Comparison of ENCODE assay signal across 23 cellular contexts in the genomic region with DNA sequence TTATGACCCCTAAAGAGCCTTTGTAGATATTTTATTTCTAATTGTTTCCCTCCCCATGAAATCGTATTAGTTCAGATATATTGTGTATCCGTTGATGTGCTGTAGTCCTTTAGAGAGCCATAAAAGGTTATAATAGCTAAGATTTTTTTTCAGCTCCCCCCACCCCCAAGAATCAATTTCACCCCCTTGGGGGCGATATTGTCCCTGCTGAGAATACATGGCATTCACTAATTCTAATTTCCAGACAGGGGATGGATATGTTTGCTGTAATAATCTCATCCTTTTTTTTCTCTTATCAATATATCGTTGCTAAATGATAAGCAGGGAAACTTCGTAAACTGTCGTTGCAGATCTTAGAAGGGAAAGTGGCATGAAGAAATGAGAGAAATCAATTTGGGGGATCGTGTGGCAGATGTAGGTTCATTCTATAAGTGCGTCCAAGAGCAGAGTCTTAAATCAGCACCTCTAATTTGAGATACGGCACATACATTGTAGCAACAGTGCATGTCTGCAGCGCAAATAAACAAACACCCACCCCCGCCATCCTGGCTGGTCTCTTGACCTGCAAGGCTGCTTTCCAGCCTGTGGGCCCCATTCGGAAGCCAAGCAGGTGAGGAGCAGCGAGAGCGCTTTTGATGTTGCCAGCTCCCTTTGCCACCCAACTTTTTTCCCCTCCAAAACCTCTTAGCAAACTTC.
DNase-seq lines count a peak whose midpoint lies in the region; ATAC-seq and TF ChIP-seq lines count a peak whose summit lies in the region.
"Had no signal": no experiment of that assay in that cellular context is flagged by ENCODE, and none has a peak within 500 bp of the region (broad histone marks: within the 10 kb centered on the region; RNA-seq: fewer than 3 reads in every experiment).

No MANE protein-coding gene starts in this region.

- H4K91ac ChIP-seq in H9 (ENCODE audit: insufficient read length, low read depth, low read length) = no peak overlapping the region

- no peak overlapping the region for H2BK20ac ChIP-seq in H9 (ENCODE audit: low read depth, low read length, poor library complexity, severe bottlenecking)

- no peak overlapping the region for H3K56ac ChIP-seq in H9 (ENCODE audit: insufficient read length, low read depth, low read length)

- no peaks in the 10 kb centered on the region for H3K9me2 ChIP-seq in hepatocyte (replicated peaks; ENCODE audit: insufficient read depth)

- peak overlapping the region; percentile 16 for H3K4me2 ChIP-seq in H9 (ENCODE audit: insufficient read depth, insufficient read length, low read length)
- peak overlapping the region; percentile 71 for H3K4me2 ChIP-seq in hepatocyte

- H3K9me3 ChIP-seq in H9 (ENCODE audit: control insufficient read depth, low read depth, low read length) (no peaks in the 10 kb centered on the region), hepatocyte (ENCODE audit: low read depth) (no peaks in the 10 kb centered on the region)
- H3K9me3 ChIP-seq: left ventricle myocardium inferior, thoracic aorta had no signal

- POLR2A ChIA-PET in WTC11 (lab: Charles Lee) = no interaction called here

- H2BK12ac ChIP-seq in H9 (ENCODE audit: insufficient read length, low read depth, low read length) = no peak overlapping the region

- H3K4me1 ChIP-seq in H9 (ENCODE audit: insufficient read depth, low read length) = peaks cover 13% of the 10 kb centered on the region
- peaks cover 5% of the 10 kb centered on the region for H3K4me1 ChIP-seq in hepatocyte (ENCODE audit: insufficient read depth)
- H3K4me1 ChIP-seq: left ventricle myocardium inferior had no signal

- no peaks in the 10 kb centered on the region for H3K23me2 ChIP-seq in H9 (ENCODE audit: insufficient read length, low read depth, low read length, poor library complexity, severe bottlenecking)

- no peak overlapping the region for H2AFZ ChIP-seq in H9 (ENCODE audit: low read length)
- peak overlapping the region; percentile 49 for H2AFZ ChIP-seq in hepatocyte

- no peaks in the 10 kb centered on the region for H3K36me3 ChIP-seq in hepatocyte (replicated peaks; ENCODE audit: insufficient read depth, low read depth)
- H3K36me3 ChIP-seq: left ventricle myocardium inferior, thoracic aorta had no signal

- H3K27me3 ChIP-seq in H9 (ENCODE audit: insufficient read depth, low read length) (no peaks in the 10 kb centered on the region), hepatocyte (no peaks in the 10 kb centered on the region)

- H3K14ac ChIP-seq in H9 (ENCODE audit: insufficient read depth, low read length) = no peak overlapping the region

- H3K27me3 Mint-ChIP-seq in H9 (ENCODE audit: low read depth) (peaks cover 5% of the 10 kb centered on the region), WTC11 (ENCODE audit: low read depth) (no peaks in the 10 kb centered on the region), osteocyte (ENCODE audit: unreplicated experiment) (peaks cover 34% of the 10 kb centered on the region)
- H3K27me3 Mint-ChIP-seq: CD4-positive, alpha-beta memory T cell had no signal

- H4K20me1 ChIP-seq in H9 (ENCODE audit: control insufficient read depth, insufficient read depth, insufficient read length) (no peaks in the 10 kb centered on the region), hepatocyte (ENCODE audit: insufficient read depth, poor library complexity, severe bottlenecking) (no peaks in the 10 kb centered on the region)

- H3K4me1 Mint-ChIP-seq in H9 = peaks cover 37 to 45% of the 10 kb centered on the region in 2 experiments
- peaks cover 75% of the 10 kb centered on the region for H3K4me1 Mint-ChIP-seq in WTC11
- H3K4me1 Mint-ChIP-seq in osteocyte (ENCODE audit: unreplicated experiment) = peaks cover 3% of the 10 kb centered on the region
- H3K4me1 Mint-ChIP-seq: activated B cell treated with CpG ODN at 0.5 μM for 24 hours; activated naive CD8-positive, alpha-beta T cell treated with anti-CD3 and anti-CD28 coated beads for 36 hours; CD4-positive, alpha-beta memory T cell; stimulated activated naive B cell treated with anti-CD40 and anti-IgM and Interleukin-4, amounts not matched to agents 10 μg/mL and 1 μg/mL and 100 μg/mL, for 72 hours had no signal

- no peak overlapping the region for H2BK15ac ChIP-seq in H9 (ENCODE audit: low read depth, low read length)

- H3K9me3 Mint-ChIP-seq in H9 = no peaks in the 10 kb centered on the region
- no peaks in the 10 kb centered on the region for H3K9me3 Mint-ChIP-seq in WTC11
- H3K9me3 Mint-ChIP-seq in osteocyte (ENCODE audit: unreplicated experiment) = no peaks in the 10 kb centered on the region
- H3K9me3 Mint-ChIP-seq: activated B cell treated with CpG ODN at 0.5 μM for 24 hours; activated naive CD8-positive, alpha-beta T cell treated with anti-CD3 and anti-CD28 coated beads for 36 hours; activated T-helper 2 cell treated with anti-CD3 and anti-CD28 coated beads, Interferon-gamma antibody, Interleukin-2, Interleukin-4, amounts not matched to agents 10 μg/mL and 5 μg/mL and 100 μg/mL, durations not matched to agents 14 hours and 24 hours and 36 hours had no signal

- CTCF ChIA-PET in WTC11 (lab: Charles Lee) = interaction anchor here (0.6 to 1.9 kb wide), 12 partner anchors 8 to 1557 kb away, joined by 3 to 5 read pairs (median 3); no protein-coding TSS in a partner anchor

- H3K36me3 Mint-ChIP-seq in H9 (ENCODE audit: insufficient read depth in 1 of 3, low read depth in 3 of 3) (no peaks in the 10 kb centered on the region), WTC11 (no peaks in the 10 kb centered on the region), osteocyte (ENCODE audit: unreplicated experiment) (no peaks in the 10 kb centered on the region)
- H3K36me3 Mint-ChIP-seq: activated naive CD8-positive, alpha-beta T cell treated with anti-CD3 and anti-CD28 coated beads for 36 hours; CD4-positive, alpha-beta memory T cell; natural killer cell treated with Interleukin-12 subunit alpha and Interleukin-12 subunit beta and Interleukin-15 and Interleukin-18, amount 100 ng/mL, for 72 hours; stimulated activated naive B cell treated with anti-CD40 and anti-IgM and Interleukin-4, amounts not matched to agents 10 μg/mL and 1 μg/mL and 100 μg/mL, for 72 hours had no signal

- no peak overlapping the region for H3T11ph ChIP-seq in H9 (ENCODE audit: low read length)

- H3K27ac Mint-ChIP-seq in H9 (peak overlapping the region in 1 of 3 experiments; percentile 30; a peak in 1 of 7 replicates), WTC11 (peak overlapping the region; percentile 33), osteocyte (ENCODE audit: unreplicated experiment) (no peak overlapping the region)
- H3K27ac Mint-ChIP-seq: activated B cell treated with CpG ODN at 0.5 μM for 24 hours; activated naive CD8-positive, alpha-beta T cell treated with anti-CD3 and anti-CD28 coated beads for 36 hours; activated T-helper 2 cell treated with anti-CD3 and anti-CD28 coated beads, Interferon-gamma antibody, Interleukin-2, Interleukin-4, amounts not matched to agents 10 μg/mL and 5 μg/mL and 100 μg/mL, durations not matched to agents 14 hours and 24 hours and 36 hours; CD4-positive, alpha-beta memory T cell; natural killer cell treated with Interleukin-12 subunit alpha and Interleukin-12 subunit beta and Interleukin-15 and Interleukin-18, amount 100 ng/mL, for 72 hours; stimulated activated naive B cell treated with anti-CD40 and anti-IgM and Interleukin-4, amounts not matched to agents 10 μg/mL and 1 μg/mL and 100 μg/mL, for 72 hours had no signal

- H3K23ac ChIP-seq in H9 (ENCODE audit: insufficient read length, low read depth, low read length) = no peak overlapping the region

- H3K79me2 ChIP-seq in H9 (ENCODE audit: insufficient read depth, low read length) (no peaks in the 10 kb centered on the region), hepatocyte (no peaks in the 10 kb centered on the region)

- TF ChIP-seq CTCF in H9 (conservative IDR thresholded peaks at IDR 0.05) = peak; percentile 47; the same call in 2 of the 3 replicates
- TF ChIP-seq CTCF in WTC11 (IDR thresholded peaks at IDR 0.05) = no peak
- TF ChIP-seq CTCF in hepatocyte (IDR thresholded peaks at IDR 0.05; ENCODE audit: poor library complexity) = peak; percentile 12
- TF ChIP-seq CTCF in osteocyte (IDR thresholded peaks at IDR 0.05) = no peak

- H3K9ac ChIP-seq in H9 (ENCODE audit: extremely low read depth, insufficient read length, low read length) = no peak overlapping the region

- H2AK5ac ChIP-seq in H9 (ENCODE audit: insufficient read length, low read length) = no peak overlapping the region

- H3K4me3 Mint-ChIP-seq in H9 (peak overlapping the region; percentile 31 to 38; a peak in 3 of 5 replicates), WTC11 (peak overlapping the region; percentile 54), osteocyte (ENCODE audit: unreplicated experiment) (peak overlapping the region; percentile 45)
- H3K4me3 Mint-ChIP-seq: activated B cell treated with CpG ODN at 0.5 μM for 24 hours; activated naive CD8-positive, alpha-beta T cell treated with anti-CD3 and anti-CD28 coated beads for 36 hours; CD4-positive, alpha-beta memory T cell; natural killer cell treated with Interleukin-12 subunit alpha and Interleukin-12 subunit beta and Interleukin-15 and Interleukin-18, amount 100 ng/mL, for 72 hours; stimulated activated naive B cell treated with anti-CD40 and anti-IgM and Interleukin-4, amounts not matched to agents 10 μg/mL and 1 μg/mL and 100 μg/mL, for 72 hours had no signal

- H3K27ac ChIP-seq in H9 (ENCODE audit: insufficient read length, low read depth, low read length) (no peak overlapping the region), hepatocyte (no peak overlapping the region)
- H3K27ac ChIP-seq: left ventricle myocardium inferior, skin epidermis, thoracic aorta had no signal

- no CpG with 5 or more reads among the region's 14 CpGs for WGBS in H9 (ENCODE audit: extremely low coverage, insufficient read length, low lambda C conversion rate)
- 36% methylated on average over 14 of the region's 14 CpGs for WGBS in hepatocyte (ENCODE audit: low lambda C conversion rate, missing lambda C conversion rate)

- H3K4ac ChIP-seq in H9 (ENCODE audit: low read depth, low read length) = no peak overlapping the region

- DNase-seq in H9 (peak; percentile 47), WTC11 (ENCODE audit: low spot score) (peak; percentile 28), hepatocyte (ENCODE audit: low spot score) (no peak), osteocyte (ENCODE audit: extremely low spot score, unreplicated experiment) (no peak), H4 (ENCODE audit: low spot score) (no peak), NCI-H1694 (lab: John Stamatoyannopoulos, UW) (no peak)
- DNase-seq in activated CD4-positive, CD25-positive, alpha-beta regulatory T cell (lab: John Stamatoyannopoulos, UW) = no peak
- DNase-seq: activated B cell treated with CpG ODN at 0.5 μM for 24 hours; activated CD4-positive, alpha-beta T cell treated with anti-CD3 and anti-CD28 coated beads, Interleukin-2, amount 50 U/mL, for 48 hours; activated CD8-positive, alpha-beta memory T cell treated with anti-CD3 and anti-CD28 coated beads, Interleukin-2, amount 50 U/mL, for 48 hours; activated naive CD8-positive, alpha-beta T cell treated with anti-CD3 and anti-CD28 coated beads for 36 hours; CD4-positive, alpha-beta memory T cell; DMS153; left ventricle myocardium inferior; NCI-H1092 treated with DMSO at 0.1 percent for 48 hours; NCI-H510A treated with DMSO at 0.1 percent for 48 hours; stimulated activated CD4-positive, alpha-beta T cell treated with anti-CD3 and anti-CD28 coated beads, Interleukin-2, amount 100 ng/mL, for 24 hours; stimulated activated naive B cell treated with anti-CD40 and anti-IgM and Interleukin-4, amounts not matched to agents 10 μg/mL and 1 μg/mL and 100 μg/mL, for 72 hours; T1000 had no signal

- H4K8ac ChIP-seq in H9 (replicated peaks; ENCODE audit: insufficient read length, low read depth, low read length) = no peak overlapping the region

- no peak overlapping the region for H3K4me3 ChIP-seq in hepatocyte
- H3K4me3 ChIP-seq: left ventricle myocardium inferior, skin epidermis, thoracic aorta had no signal

- no peak overlapping the region for H4K5ac ChIP-seq in H9 (ENCODE audit: insufficient read length, low read depth, low read length)

- H2BK120ac ChIP-seq in H9 (ENCODE audit: low read depth, low read length, poor library complexity, severe bottlenecking) = no peak overlapping the region

- peak; percentile 45 for ATAC-seq in WTC11
- ATAC-seq: natural killer cell treated with Interleukin-12 subunit alpha and Interleukin-12 subunit beta and Interleukin-15 and Interleukin-18, amount 100 ng/mL, for 72 hours; stimulated activated naive B cell treated with anti-CD40 and anti-IgM and Interleukin-4, amounts not matched to agents 10 μg/mL and 1 μg/mL and 100 μg/mL, for 72 hours had no signal

- H2BK5ac ChIP-seq in H9 (ENCODE audit: insufficient read length, low read length) = no peak overlapping the region

- H3K18ac ChIP-seq in H9 (ENCODE audit: insufficient read length, low read depth, low read length) = no peak overlapping the region

- no peaks in the 10 kb centered on the region for H3K79me1 ChIP-seq in H9 (ENCODE audit: insufficient read depth, low read depth, low read length, poor library complexity, severe bottlenecking)

Comparison
In these comparisons a context has a peak if more than half of its experiments do, and no peak if none do; other contexts are left out.
1. DNase-seq: peak in H9 (single experiment) and WTC11 (single experiment); none in hepatocyte (single experiment), osteocyte (single experiment), H4 (single experiment), activated CD4-positive, CD25-positive, alpha-beta regulatory T cell (0 of 4) and NCI-H1694 (single experiment).
2. CTCF ChIP-seq: peak in H9 (single experiment) and hepatocyte (single experiment); none in WTC11 (single experiment) and osteocyte (single experiment).
3. Peak in every context shown above with its lines, with median percentiles within 50 percentile points of each other: H3K4me3 Mint-ChIP-seq.